In the genomic region with DNA sequence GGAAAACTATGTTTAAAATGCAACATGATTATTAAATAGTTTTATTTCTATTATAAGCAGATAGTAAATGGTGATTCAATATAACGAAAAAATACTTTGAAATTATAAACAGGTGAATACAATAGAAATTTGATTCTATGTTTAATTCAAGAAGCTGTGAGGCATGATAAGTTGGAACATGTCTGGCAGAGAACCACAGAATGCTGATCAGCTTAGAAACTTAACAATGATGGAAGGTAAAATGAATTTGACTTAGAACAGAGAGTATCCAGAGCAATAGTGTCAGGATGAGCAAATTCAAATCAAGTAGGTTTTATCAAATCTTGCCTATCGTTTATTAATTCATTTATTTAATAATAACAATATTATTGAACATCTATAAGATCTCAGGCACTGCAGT, we compare ENCODE assay signal across 19 cellular contexts.
"Had no signal": no experiment of that assay in that cellular context is flagged by ENCODE, and none has a peak within 500 bp of the region (broad histone marks: within the 10 kb centered on the region; RNA-seq: fewer than 3 reads in every experiment).

No MANE protein-coding gene starts in this region.

- H3K27ac ChIP-seq: RWPE1 had no signal

- DNase-seq: Karpas-422, KBM-7, MM.1S, NCI-H1092 treated with DMSO at 0.1 percent for 48 hours, NCI-H1436, NCI-H187, NCI-H2029, NCI-H2081 treated with DMSO at 0.1 percent for 48 hours, NCI-H2171, NCI-H226, NCI-H446, NCI-H510A, NCI-H524 treated with DMSO at 0.1 percent for 48 hours, NCI-H69, NCI-H774, PC-3, SHP77, SK-N-SH had no signal
